In genomic region chr1:193657552-193657951, GRCh38 we compare ENCODE assay signal across 22 cellular contexts.
DNase-seq lines count a peak whose midpoint lies in the region; ATAC-seq, FAIRE-seq and TF ChIP-seq lines count a peak whose summit lies in the region.
"Had no signal": no experiment of that assay in that cellular context is flagged by ENCODE, and none has a peak within 500 bp of the region (broad histone marks: within the 10 kb centered on the region; RNA-seq: fewer than 3 reads in every experiment).

No MANE protein-coding gene starts in this region.

- H3K79me1 ChIP-seq in IMR-90 (ENCODE audit: low read depth in 1 of 2, low read length in 2 of 2) = no peaks in the 10 kb centered on the region

- POLR2A ChIA-PET in IMR-90 (lab: Charles Lee; ENCODE audit: unreplicated experiment) = no interaction called here

- no peak overlapping the region for H3K27ac Mint-ChIP-seq in endodermal cell
- H3K27ac Mint-ChIP-seq: CD4-positive, CD25-positive, alpha-beta regulatory T cell; CD8-positive, alpha-beta memory T cell had no signal

- intact Hi-C loops in IMR-90 (cut with micrococcal nuclease) = no loop called here
- intact Hi-C loops in Right ventricle myocardium superior (cut with DNase I) = no loop called here

- FAIRE-seq in small intestine (lab: Jason Lieb, UNC) = no peak
- FAIRE-seq: GM12892, GM18507, K562 had no signal

- DNase-seq in IMR-90 (no peak), fibroblast of villous mesenchyme (ENCODE audit: low read depth) (peak; percentile 20), small intestine (peak; percentile 70), endodermal cell (no peak), DMS 273 treated with DMSO at 0.1 percent for 48 hours (lab: John Stamatoyannopoulos, UW) (no peak), Right ventricle myocardium superior (no peak)
- DNase-seq: BE2C; C1 segment of cervical spinal cord; CD4-positive, CD25-positive, alpha-beta regulatory T cell; CD8-positive, alpha-beta memory T cell; COR-L47; DMS153; DMS79; GDM1; GM23248 had no signal

- no peak overlapping the region for H3K27ac ChIP-seq in IMR-90 (ENCODE audit: insufficient read depth, low read length)
- peak overlapping the region; percentile 5; the same call in 1 of the 2 replicates for H3K27ac ChIP-seq in VCaP
- H3K27ac ChIP-seq in small intestine (ENCODE audit: low read depth in 1 of 2, low read length in 1 of 2) = no peak overlapping the region
- H3K27ac ChIP-seq in endodermal cell (ENCODE audit: low read depth, low read length) = no peak overlapping the region
- H3K27ac ChIP-seq: GM23248, HL-60 had no signal

- H3K9me1 ChIP-seq in IMR-90 (ENCODE audit: insufficient read depth, low read length) = no peaks in the 10 kb centered on the region

- TF ChIP-seq CTCF in IMR-90 (conservative IDR thresholded peaks at IDR 0.05; ENCODE audit: low read depth, low read length) = no peak
- TF ChIP-seq CTCF in VCaP (conservative IDR thresholded peaks at IDR 0.05) = no peak
- TF ChIP-seq CTCF in fibroblast of villous mesenchyme (IDR thresholded peaks at IDR 0.05; ENCODE audit: insufficient read depth, low read depth, low read length) = no peak
- TF ChIP-seq CTCF in endodermal cell (conservative IDR thresholded peaks at IDR 0.05) = no peak

- H3K4me1 ChIP-seq in IMR-90 (ENCODE audit: control insufficient read depth, insufficient read depth, low read length) (peaks cover 7% of the 10 kb centered on the region), small intestine (ENCODE audit: control insufficient read depth in 2 of 2, insufficient read depth in 1 of 2, low read depth in 1 of 2, low read length in 1 of 2) (peaks cover 0 to 2% of the 10 kb centered on the region in 2 donors), endodermal cell (ENCODE audit: control insufficient read depth, insufficient read depth, low read length) (no peaks in the 10 kb centered on the region)
- H3K4me1 ChIP-seq: BE2C, HAP-1 had no signal

- no peak overlapping the region for H2AK9ac ChIP-seq in IMR-90 (replicated peaks; ENCODE audit: low read depth, low read length, poor library complexity)

- H3K9me3 Mint-ChIP-seq in endodermal cell = no peaks in the 10 kb centered on the region

- H4K91ac ChIP-seq in IMR-90 (ENCODE audit: insufficient read depth, low read depth, low read length) = 0 out of 2 replicates have a peak overlapping the region, but pooled peaks have one; percentile 8

- no peak overlapping the region for H3K4ac ChIP-seq in IMR-90 (ENCODE audit: low read depth, low read length)

- TF ChIP-seq RAD21 in IMR-90 (IDR thresholded peaks at IDR 0.05; ENCODE audit: low read length) = no peak

- no peaks in the 10 kb centered on the region for H3K27me3 Mint-ChIP-seq in endodermal cell (ENCODE audit: insufficient read depth)
- H3K27me3 Mint-ChIP-seq: CD4-positive, CD25-positive, alpha-beta regulatory T cell; CD8-positive, alpha-beta memory T cell had no signal

- H4K20me1 ChIP-seq in IMR-90 (ENCODE audit: insufficient read depth, low read length) = no peaks in the 10 kb centered on the region

- ATAC-seq in IMR-90 (ENCODE audit: low read depth) (no peak), Right ventricle myocardium superior (ENCODE audit: poor library complexity) (no peak), GM19395 (IDR thresholded peaks at IDR 0.05; ENCODE audit: unreplicated experiment) (no peak)
- ATAC-seq: K562 had no signal

- H3K4me3 ChIP-seq in IMR-90 (ENCODE audit: insufficient read depth, low read depth, low read length) (no peak overlapping the region), fibroblast of villous mesenchyme (ENCODE audit: low read depth, low read length) (no peak overlapping the region), small intestine (ENCODE audit: low read depth in 1 of 2, low read length in 2 of 2) (no peak overlapping the region), endodermal cell (ENCODE audit: low read length) (no peak overlapping the region)
- H3K4me3 ChIP-seq: GM23248, HAP-1, K562 had no signal

- no peak overlapping the region for H3K14ac ChIP-seq in IMR-90 (replicated peaks; ENCODE audit: low read depth, low read length)

- no peak overlapping the region for H2BK20ac ChIP-seq in IMR-90 (ENCODE audit: low read depth, low read length)

- no peak overlapping the region for H2BK5ac ChIP-seq in IMR-90 (ENCODE audit: low read depth, low read length, poor library complexity, severe bottlenecking)

- H3K4me2 ChIP-seq in IMR-90 (ENCODE audit: low read depth, low read length) = no peak overlapping the region

- no peak for TF ChIP-seq POLR2A in IMR-90 (IDR thresholded peaks at IDR 0.05; ENCODE audit: low read depth, low read length)

- no peak overlapping the region for H4K5ac ChIP-seq in IMR-90 (ENCODE audit: low read depth, low read length)

- H3K23ac ChIP-seq in IMR-90 (ENCODE audit: low read depth, low read length) = no peak overlapping the region

- no peak overlapping the region for H2BK120ac ChIP-seq in IMR-90 (ENCODE audit: low read depth, low read length)

- H3K56ac ChIP-seq in IMR-90 (ENCODE audit: extremely low read depth, insufficient read depth, low read length) = no peak overlapping the region

- CTCF ChIA-PET in IMR-90 (lab: Yijun Ruan, JAX) = interaction anchor here (0.7 kb wide), 1 partner anchor 20 kb away, joined by 4 read pairs; no protein-coding TSS in a partner anchor

- H3K9me3 ChIP-seq in IMR-90 (ENCODE audit: control insufficient read depth, insufficient read depth, low read length) (peaks cover 4% of the 10 kb centered on the region), small intestine (ENCODE audit: control insufficient read depth, low read depth) (no peaks in the 10 kb centered on the region), endodermal cell (ENCODE audit: control insufficient read depth, low read length) (peaks cover 11% of the 10 kb centered on the region)
- H3K9me3 ChIP-seq: BE2C, HAP-1 had no signal

- H3K4me3 Mint-ChIP-seq in endodermal cell = no peak overlapping the region
- H3K4me3 Mint-ChIP-seq: CD4-positive, CD25-positive, alpha-beta regulatory T cell; CD8-positive, alpha-beta memory T cell had no signal

- in situ Hi-C loops in IMR-90 (cut with MboI; ENCODE audit: low sequenced_read_pairs) = no loop called here

- no peak overlapping the region for H2BK15ac ChIP-seq in IMR-90 (ENCODE audit: low read depth, low read length)

- H2AFZ ChIP-seq in IMR-90 (replicated peaks; ENCODE audit: low read length, poor library complexity) = no peak overlapping the region
- H2AFZ ChIP-seq: GM23248 had no signal

- H3K9ac ChIP-seq in IMR-90 (ENCODE audit: low read depth, low read length) (no peak overlapping the region), endodermal cell (ENCODE audit: extremely low read depth, low read length, poor library complexity, severe bottlenecking) (no peak overlapping the region)
- H3K9ac ChIP-seq: GM23248 had no signal

- BruUV-seq in IMR-90 (replicated peaks; lab: Mats Ljungman, UMichigan) = no TSS peak

- H2AK5ac ChIP-seq in IMR-90 (ENCODE audit: low read depth, low read length) = no peak overlapping the region

- no peaks in the 10 kb centered on the region for H3K36me3 Mint-ChIP-seq in endodermal cell (ENCODE audit: low read depth)

- H3K36me3 ChIP-seq in IMR-90 (ENCODE audit: control insufficient read depth, insufficient read depth, low read length) = no peaks in the 10 kb centered on the region
- H3K36me3 ChIP-seq in small intestine (ENCODE audit: control insufficient read depth in 2 of 2, insufficient read depth in 2 of 2, low read length in 2 of 2) = no peaks in the 10 kb centered on the region
- H3K36me3 ChIP-seq in endodermal cell (ENCODE audit: control insufficient read depth, insufficient read depth, low read length) = no peaks in the 10 kb centered on the region
- H3K36me3 ChIP-seq: BE2C, HAP-1 had no signal

- WGBS in IMR-90 (ENCODE audit: extremely low coverage in 2 of 2, insufficient read length in 1 of 2), 2 experiments = 83% methylated on average over 1 of the region's 3 CpGs; no CpG with 5 or more reads in 1 of the 2 experiments
- WGBS in small intestine, 3 donors = 11 to 61% (median 36%) methylated on average over 3 of the region's 3 CpGs
- WGBS in endodermal cell (ENCODE audit: insufficient coverage in 1 of 2, insufficient read length in 1 of 2), 2 experiments = 91 to 95% methylated on average over 3 of the region's 3 CpGs

- dilution Hi-C loops in IMR-90 (cut with HindIII; ENCODE audit: low sequenced_read_pairs, unreplicated experiment) = no loop called here

- no peak overlapping the region for H4K8ac ChIP-seq in IMR-90 (ENCODE audit: low read depth in 2 of 2, low read length in 2 of 2)

- H3K18ac ChIP-seq in IMR-90 (ENCODE audit: low read depth, low read length) = no peak overlapping the region; the same call in 1 of the 2 replicates

- H3K27me3 ChIP-seq in IMR-90 (ENCODE audit: control insufficient read depth, insufficient read depth, low read length) = no peaks in the 10 kb centered on the region
- H3K27me3 ChIP-seq in small intestine (ENCODE audit: control insufficient read depth in 2 of 2, insufficient read depth in 2 of 2, low read length in 2 of 2) = no peaks in the 10 kb centered on the region
- H3K27me3 ChIP-seq in endodermal cell (ENCODE audit: control insufficient read depth, insufficient read depth, low read length, poor library complexity, severe bottlenecking) = no peaks in the 10 kb centered on the region
- H3K27me3 ChIP-seq: BE2C had no signal

- H3K4me1 Mint-ChIP-seq in endodermal cell = peaks cover 2% of the 10 kb centered on the region
- H3K4me1 Mint-ChIP-seq: CD8-positive, alpha-beta memory T cell had no signal

TF ChIP-seq in IMR-90, 13 proteins besides CTCF, POLR2A, EP300 and RAD21 (continues in another document):
- no peak for TF ChIP-seq CHD1 (IDR thresholded peaks at IDR 0.05; ENCODE audit: low read depth, low read length)
- TF ChIP-seq CEBPB (IDR thresholded peaks at IDR 0.05; ENCODE audit: low read depth, low read length) = no peak
- no peak for TF ChIP-seq MAFK (IDR thresholded peaks at IDR 0.05; ENCODE audit: low read depth, low read length)
- no peak for TF ChIP-seq RFX5 (IDR thresholded peaks at IDR 0.05; ENCODE audit: low read depth, low read length)
- no peak for TF ChIP-seq MAZ (IDR thresholded peaks at IDR 0.05; ENCODE audit: borderline replicate concordance, low read depth, low read length)
- no peak for TF ChIP-seq MXI1 (IDR thresholded peaks at IDR 0.05; ENCODE audit: borderline replicate concordance, low read depth, low read length)
- no peak for TF ChIP-seq RCOR1 (IDR thresholded peaks at IDR 0.05; ENCODE audit: insufficient replicate concordance, low read length)
- TF ChIP-seq NFE2L2 (IDR thresholded peaks at IDR 0.05; ENCODE audit: low read depth, low read length) = no peak
- no peak for TF ChIP-seq FOS (IDR thresholded peaks at IDR 0.05; ENCODE audit: low read depth, low read length)
- no peak for TF ChIP-seq BHLHE40 (IDR thresholded peaks at IDR 0.05; ENCODE audit: low read depth, low read length)
- TF ChIP-seq SMC3 (IDR thresholded peaks at IDR 0.05; ENCODE audit: low read depth, low read length) = no peak

Comparison
In these comparisons a context has a peak if more than half of its experiments do, and no peak if none do; other contexts are left out.
1. DNase-seq: peak in fibroblast of villous mesenchyme (single experiment) and small intestine (single experiment); none in IMR-90 (single experiment), endodermal cell (single experiment), DMS 273 treated with DMSO at 0.1 percent for 48 hours (single experiment) and Right ventricle myocardium superior (single experiment).